In the genomic region with DNA sequence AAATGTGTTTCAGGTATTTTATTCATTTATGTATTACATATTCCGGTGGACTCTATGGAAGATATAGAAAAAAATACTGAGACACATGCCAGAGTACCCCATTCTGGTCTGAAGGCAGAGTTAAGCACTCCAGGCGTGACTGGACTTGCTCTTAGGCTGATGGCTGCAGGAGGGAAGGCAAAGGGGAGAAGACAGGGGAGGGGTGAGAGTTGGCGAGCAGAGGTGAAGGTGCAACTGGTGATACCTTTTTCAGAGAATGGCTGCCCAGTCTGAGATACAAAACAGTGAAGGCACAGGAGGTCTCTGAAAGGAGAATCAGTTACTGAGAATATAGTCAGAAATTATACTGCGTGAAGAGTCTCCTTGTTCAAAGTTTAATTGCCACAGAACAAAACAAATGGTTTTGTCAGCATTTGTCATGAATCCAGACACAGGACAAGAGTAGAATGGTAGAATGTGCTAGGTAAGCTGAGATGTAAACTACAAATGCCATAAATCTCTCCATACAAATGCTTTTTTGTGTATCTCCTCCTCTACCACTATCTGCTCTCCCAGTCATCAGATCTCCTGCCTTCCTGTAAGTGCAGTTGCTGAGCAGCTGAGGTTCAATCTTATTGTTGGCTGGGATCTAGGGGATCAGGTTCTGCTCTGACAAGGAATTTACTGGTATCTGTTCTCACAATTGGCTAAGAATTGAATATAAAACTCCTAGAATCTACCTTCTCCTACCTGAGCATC, we compare ENCODE assay signal across 18 cellular contexts.
DNase-seq lines count a peak whose midpoint lies in the region; ATAC-seq and TF ChIP-seq lines count a peak whose summit lies in the region.
"Had no signal": no experiment of that assay in that cellular context is flagged by ENCODE, and none has a peak within 500 bp of the region (broad histone marks: within the 10 kb centered on the region; RNA-seq: fewer than 3 reads in every experiment).

No MANE protein-coding gene starts in this region.

- H3K18ac ChIP-seq in H9 (ENCODE audit: insufficient read length, low read depth, low read length) (no peak overlapping the region), mesendoderm (ENCODE audit: low read length) (no peak overlapping the region)

- H4K5ac ChIP-seq in H9 (ENCODE audit: insufficient read length, low read depth, low read length) (no peak overlapping the region), mesendoderm (ENCODE audit: low read length) (no peak overlapping the region)

- no peak overlapping the region for H2AK5ac ChIP-seq in H9 (ENCODE audit: insufficient read length, low read length)
- no peak overlapping the region for H2AK5ac ChIP-seq in mesendoderm (ENCODE audit: low read length)

- H2BK120ac ChIP-seq in H9 (ENCODE audit: low read depth, low read length, poor library complexity, severe bottlenecking) (no peak overlapping the region), mesendoderm (ENCODE audit: low read depth, low read length) (no peak overlapping the region)

- peaks cover 12% of the 10 kb centered on the region; the same call in 1 of the 2 replicates for H3K79me2 ChIP-seq in H9 (ENCODE audit: insufficient read depth, low read length)
- peaks cover 14% of the 10 kb centered on the region for H3K79me2 ChIP-seq in mesendoderm (ENCODE audit: control insufficient read depth, insufficient read depth, low read length)

- peaks cover 35% of the 10 kb centered on the region for H3K4me1 ChIP-seq in Caco-2
- peaks cover 12% of the 10 kb centered on the region for H3K4me1 ChIP-seq in H9 (ENCODE audit: insufficient read depth, low read length)
- H3K4me1 ChIP-seq in mesendoderm (ENCODE audit: control insufficient read depth, low read depth, low read length), result peaks cover 5% of the 10 kb centered on the region

- intact Hi-C loops in Caco-2 (cut with micrococcal nuclease; ENCODE audit: unreplicated experiment), result no loop called here

- H3K23ac ChIP-seq in H9 (ENCODE audit: insufficient read length, low read depth, low read length), result no peak overlapping the region
- H3K23ac ChIP-seq in mesendoderm (ENCODE audit: low read length), result no peak overlapping the region

- H3K23me2 ChIP-seq in H9 (ENCODE audit: insufficient read length, low read depth, low read length, poor library complexity, severe bottlenecking), result no peaks in the 10 kb centered on the region

- H3K14ac ChIP-seq in H9 (ENCODE audit: insufficient read depth, low read length), result no peak overlapping the region

- H3T11ph ChIP-seq in H9 (ENCODE audit: low read length), result no peak overlapping the region

- H3K9ac ChIP-seq in H9 (ENCODE audit: extremely low read depth, insufficient read length, low read length) (no peak overlapping the region), mesendoderm (ENCODE audit: low read length) (no peak overlapping the region)

- peak; percentile 42; the same call in 2 of the 3 replicates for ATAC-seq in SK-N-SH treated with all-trans-retinoic acid at 6 μM for 48 hours
- ATAC-seq: activated CD8-positive, alpha-beta memory T cell treated with anti-CD3 and anti-CD28 coated beads, Interleukin-2, amount 10 ng/mL, durations not matched to agents 7 days and 5 days had no signal

- no peak overlapping the region for H4K91ac ChIP-seq in H9 (ENCODE audit: insufficient read length, low read depth, low read length)

- BruUV-seq in Caco-2 (replicated peaks; lab: Mats Ljungman, UMichigan), result no TSS peak

- H3K27me3 ChIP-seq in Caco-2 (replicated peaks; ENCODE audit: control insufficient read depth, insufficient read depth, low read length) (no peaks in the 10 kb centered on the region), H9 (ENCODE audit: insufficient read depth, low read length) (no peaks in the 10 kb centered on the region), mesendoderm (ENCODE audit: insufficient read depth, low read length, poor library complexity) (no peaks in the 10 kb centered on the region)
- H3K27me3 ChIP-seq: colonic mucosa, vagina had no signal

- no peaks in the 10 kb centered on the region for H3K36me3 ChIP-seq in Caco-2 (ENCODE audit: control insufficient read depth, insufficient read depth, low read length)
- H3K36me3 ChIP-seq in mesendoderm (ENCODE audit: control insufficient read depth, insufficient read depth, low read length), result no peaks in the 10 kb centered on the region
- H3K36me3 ChIP-seq: colonic mucosa, prostate gland, vagina had no signal

- H4K8ac ChIP-seq in H9 (replicated peaks; ENCODE audit: insufficient read length, low read depth, low read length) (no peak overlapping the region), mesendoderm (ENCODE audit: low read depth, low read length) (no peak overlapping the region)

- H3K79me1 ChIP-seq in H9 (ENCODE audit: insufficient read depth, low read depth, low read length, poor library complexity, severe bottlenecking) (peaks cover 3% of the 10 kb centered on the region), mesendoderm (ENCODE audit: low read length) (peaks cover 5% of the 10 kb centered on the region)

- H3K27me3 Mint-ChIP-seq in Caco-2 (ENCODE audit: insufficient read depth, unreplicated experiment), result no peaks in the 10 kb centered on the region
- no peaks in the 10 kb centered on the region for H3K27me3 Mint-ChIP-seq in H9 (ENCODE audit: low read depth)
- H3K27me3 Mint-ChIP-seq: activated naive CD8-positive, alpha-beta T cell had no signal

- H3K4me3 ChIP-seq in Caco-2 (ENCODE audit: low read depth, low read length) (no peak overlapping the region), mesendoderm (ENCODE audit: low read length) (no peak overlapping the region)
- H3K4me3 ChIP-seq: colonic mucosa, prostate gland, SK-N-MC, vagina had no signal

- DNase-seq in Caco-2 (no peak), H9 (no peak), mesendoderm (peak; percentile 66), SHP77 treated with DMSO at 0.1 percent for 48 hours (lab: John Stamatoyannopoulos, UW) (no peak), NCI-H774 (lab: John Stamatoyannopoulos, UW) (no peak), Ammon's horn (ENCODE audit: low spot score) (no peak)
- DNase-seq in activated CD8-positive, alpha-beta memory T cell treated with anti-CD3 and anti-CD28 coated beads, Interleukin-2, amount 50 U/mL, for 48 hours, result no peak
- DNase-seq: activated CD8-positive, alpha-beta memory T cell treated with anti-CD3 and anti-CD28 coated beads, Interleukin-2, amount 10 ng/mL, durations not matched to agents 7 days and 5 days; colonic mucosa; HCEC 1CT; midbrain; NCI-H1092 treated with DMSO at 0.1 percent for 48 hours; stimulated activated CD4-positive, alpha-beta T cell treated with anti-CD3 and anti-CD28 coated beads, Interleukin-2, amount 100 ng/mL, for 24 hours had no signal

- no CpG with 5 or more reads among the region's 4 CpGs for WGBS in H9 (ENCODE audit: extremely low coverage, insufficient read length, low lambda C conversion rate)
- no CpG with 5 or more reads among the region's 4 CpGs for WGBS in mesendoderm (ENCODE audit: extremely low coverage, insufficient coverage, low lambda C conversion rate)

- H2BK20ac ChIP-seq in H9 (ENCODE audit: low read depth, low read length, poor library complexity, severe bottlenecking), result no peak overlapping the region

- no peaks in the 10 kb centered on the region for H3K9me3 Mint-ChIP-seq in Caco-2 (ENCODE audit: unreplicated experiment)
- no peaks in the 10 kb centered on the region for H3K9me3 Mint-ChIP-seq in H9

- H3K4me2 ChIP-seq in H9 (ENCODE audit: insufficient read depth, insufficient read length, low read length), result no peak overlapping the region
- H3K4me2 ChIP-seq in mesendoderm (ENCODE audit: low read length), result no peak overlapping the region

- CTCF ChIA-PET in Caco-2 (lab: Charles Lee), result no interaction called here

- H3K9me3 ChIP-seq in Caco-2 (no peaks in the 10 kb centered on the region), H9 (ENCODE audit: control insufficient read depth, low read depth, low read length) (no peaks in the 10 kb centered on the region)
- H3K9me3 ChIP-seq: colonic mucosa, prostate gland, vagina had no signal

- no peak overlapping the region for H2BK15ac ChIP-seq in H9 (ENCODE audit: low read depth, low read length)
- no peak overlapping the region for H2BK15ac ChIP-seq in mesendoderm (replicated peaks; ENCODE audit: low read depth)

- H2BK5ac ChIP-seq in H9 (ENCODE audit: insufficient read length, low read length), result no peak overlapping the region
- H2BK5ac ChIP-seq in mesendoderm (ENCODE audit: low read length), result no peak overlapping the region

- H3K56ac ChIP-seq in H9 (ENCODE audit: insufficient read length, low read depth, low read length) (no peak overlapping the region), mesendoderm (ENCODE audit: low read length) (no peak overlapping the region)

- H3K4me3 Mint-ChIP-seq in Caco-2 (ENCODE audit: unreplicated experiment) (no peak overlapping the region), H9 (no peak overlapping the region)
- H3K4me3 Mint-ChIP-seq: activated CD8-positive, alpha-beta memory T cell treated with anti-CD3 and anti-CD28 coated beads, Interleukin-2, amount 10 ng/mL, durations not matched to agents 7 days and 5 days; activated naive CD8-positive, alpha-beta T cell had no signal

- TF ChIP-seq CTCF in Caco-2 (IDR thresholded peaks at IDR 0.05; ENCODE audit: insufficient read depth in 1 of 2, low read depth in 1 of 2, low read length in 1 of 2, severe bottlenecking in 1 of 2, unreplicated experiment in 1 of 2) (no peak), H9 (conservative IDR thresholded peaks at IDR 0.05) (no peak)

- H3K27ac Mint-ChIP-seq in Caco-2 (ENCODE audit: unreplicated experiment) (peak overlapping the region; percentile 63), H9 (peak overlapping the region in 2 of 3 experiments; percentile 48 to 86; a peak in 5 of 7 replicates)
- H3K27ac Mint-ChIP-seq: activated CD8-positive, alpha-beta memory T cell treated with anti-CD3 and anti-CD28 coated beads, Interleukin-2, amount 10 ng/mL, durations not matched to agents 7 days and 5 days; activated naive CD8-positive, alpha-beta T cell had no signal

- POLR2A ChIA-PET in Caco-2 (lab: Charles Lee), result no interaction called here

- no peak overlapping the region for H2BK12ac ChIP-seq in H9 (ENCODE audit: insufficient read length, low read depth, low read length)

- no peak overlapping the region for H3K27ac ChIP-seq in H9 (ENCODE audit: insufficient read length, low read depth, low read length)
- H3K27ac ChIP-seq in mesendoderm (ENCODE audit: low read depth, low read length), result no peak overlapping the region
- H3K27ac ChIP-seq: colonic mucosa, prostate gland, SK-N-MC, vagina had no signal

- H4K20me1 ChIP-seq in H9 (ENCODE audit: control insufficient read depth, insufficient read depth, insufficient read length), result no peaks in the 10 kb centered on the region

- H3K4me1 Mint-ChIP-seq in Caco-2 (ENCODE audit: low read depth, unreplicated experiment) (peaks cover 46% of the 10 kb centered on the region), H9 (peaks cover 77 to 81% of the 10 kb centered on the region in 2 experiments)
- H3K4me1 Mint-ChIP-seq: activated CD8-positive, alpha-beta memory T cell treated with anti-CD3 and anti-CD28 coated beads, Interleukin-2, amount 10 ng/mL, durations not matched to agents 7 days and 5 days had no signal

- H3K4ac ChIP-seq in H9 (ENCODE audit: low read depth, low read length) (no peak overlapping the region), mesendoderm (ENCODE audit: low read depth, low read length) (no peak overlapping the region)

- H3K36me3 Mint-ChIP-seq in Caco-2 (ENCODE audit: insufficient read depth, unreplicated experiment), result no peaks in the 10 kb centered on the region
- H3K36me3 Mint-ChIP-seq in H9 (ENCODE audit: insufficient read depth in 1 of 3, low read depth in 3 of 3), result no peaks in the 10 kb centered on the region; a peak in 1 of 7 replicates
- H3K36me3 Mint-ChIP-seq: activated CD8-positive, alpha-beta memory T cell treated with anti-CD3 and anti-CD28 coated beads, Interleukin-2, amount 10 ng/mL, durations not matched to agents 7 days and 5 days; activated naive CD8-positive, alpha-beta T cell had no signal

- no peak overlapping the region for H2AFZ ChIP-seq in H9 (ENCODE audit: low read length)
